10 cellular contexts compared by ENCODE assay signal in genomic region chr1:63124666-63125191, GRCh38.
DNase-seq lines count a peak whose midpoint lies in the region; ATAC-seq, FAIRE-seq and TF ChIP-seq lines count a peak whose summit lies in the region.
"Had no signal": no experiment of that assay in that cellular context is flagged by ENCODE, and none has a peak within 500 bp of the region (broad histone marks: within the 10 kb centered on the region; RNA-seq: fewer than 3 reads in every experiment).

No MANE protein-coding gene starts in this region.

- no peak overlapping the region for H3K4me3 ChIP-seq in hepatocyte
- no peak overlapping the region for H3K4me3 ChIP-seq in testis
- H3K4me3 ChIP-seq in small intestine (ENCODE audit: low read depth in 1 of 2, low read length in 2 of 2) = no peak overlapping the region

- H3K4me1 ChIP-seq in hepatocyte (ENCODE audit: insufficient read depth) (no peaks in the 10 kb centered on the region), testis (no peaks in the 10 kb centered on the region), small intestine (ENCODE audit: control insufficient read depth in 2 of 2, insufficient read depth in 1 of 2, low read depth in 1 of 2, low read length in 1 of 2) (no peaks in the 10 kb centered on the region)

- TF ChIP-seq CTCF in hepatocyte (IDR thresholded peaks at IDR 0.05; ENCODE audit: poor library complexity) (no peak), testis (IDR thresholded peaks at IDR 0.05) (no peak)

- ATAC-seq in HG02588 (IDR thresholded peaks at IDR 0.05; ENCODE audit: unreplicated experiment) = peak; percentile 78
- no peak for ATAC-seq in stimulated activated naive CD8-positive, alpha-beta T cell treated with anti-CD3 and anti-CD28 coated beads, Interleukin-15, amount 100 ng/mL, for 72 hours
- ATAC-seq: HCT116 had no signal

- H3K27ac Mint-ChIP-seq in stimulated activated naive CD8-positive, alpha-beta T cell treated with anti-CD3 and anti-CD28 coated beads, Interleukin-15, amount 100 ng/mL, for 72 hours = no peak overlapping the region
- H3K27ac Mint-ChIP-seq: dendritic cell treated with granulocyte-macrophage colony-stimulating factor and Interleukin-4, amounts not matched to agents 40 ng/mL and 50 ng/mL, for 4 days had no signal

- H3K9me3 ChIP-seq in hepatocyte (ENCODE audit: low read depth) = no peaks in the 10 kb centered on the region
- H3K9me3 ChIP-seq in testis = no peaks in the 10 kb centered on the region
- H3K9me3 ChIP-seq in small intestine (ENCODE audit: control insufficient read depth, low read depth) = no peaks in the 10 kb centered on the region

- H3K27me3 ChIP-seq in hepatocyte = no peaks in the 10 kb centered on the region
- no peaks in the 10 kb centered on the region for H3K27me3 ChIP-seq in testis
- H3K27me3 ChIP-seq in small intestine (ENCODE audit: control insufficient read depth in 2 of 2, insufficient read depth in 2 of 2, low read length in 2 of 2) = no peaks in the 10 kb centered on the region

- TF ChIP-seq POLR2A in GM12892 (IDR thresholded peaks at IDR 0.05; ENCODE audit: low read depth, low read length) = no peak
- TF ChIP-seq POLR2A in testis (IDR thresholded peaks at IDR 0.05) = no peak

- 72% methylated on average over 3 of the region's 3 CpGs for WGBS in hepatocyte (ENCODE audit: low lambda C conversion rate, missing lambda C conversion rate)
- 30 to 50% methylated on average over 3 of the region's 3 CpGs for WGBS in testis, 2 donors
- 59 to 83% (median 62%) methylated on average over 3 of the region's 3 CpGs for WGBS in small intestine, 3 donors

- FAIRE-seq in GM12892 (lab: Jason Lieb, UNC) = peak; percentile 79
- no peak for FAIRE-seq in small intestine (lab: Jason Lieb, UNC)

- DNase-seq in GM12892 (ENCODE audit: insufficient read length) = no peak
- peak; percentile 11 for DNase-seq in NOMO-1 treated with dmso at 0.1 percent for 144 hours (lab: John Stamatoyannopoulos, UW; ENCODE audit: unreplicated experiment)
- no peak for DNase-seq in hepatocyte (ENCODE audit: low spot score)
- DNase-seq in testis = no peak
- no peak for DNase-seq in HPDE6-E6E7 (ENCODE audit: extremely low spot score)
- no peak for DNase-seq in small intestine
- no peak for DNase-seq in stimulated activated naive CD8-positive, alpha-beta T cell treated with anti-CD3 and anti-CD28 coated beads, Interleukin-15, amount 100 ng/mL, for 72 hours

- peaks cover 49% of the 10 kb centered on the region for H3K27me3 Mint-ChIP-seq in stimulated activated naive CD8-positive, alpha-beta T cell treated with anti-CD3 and anti-CD28 coated beads, Interleukin-15, amount 100 ng/mL, for 72 hours
- H3K27me3 Mint-ChIP-seq: dendritic cell treated with granulocyte-macrophage colony-stimulating factor and Interleukin-4, amounts not matched to agents 40 ng/mL and 50 ng/mL, for 4 days had no signal

- peak overlapping the region; percentile 3 for H3K4me2 ChIP-seq in hepatocyte

- H3K4me3 Mint-ChIP-seq in stimulated activated naive CD8-positive, alpha-beta T cell treated with anti-CD3 and anti-CD28 coated beads, Interleukin-15, amount 100 ng/mL, for 72 hours = no peak overlapping the region
- H3K4me3 Mint-ChIP-seq: dendritic cell treated with granulocyte-macrophage colony-stimulating factor and Interleukin-4, amounts not matched to agents 40 ng/mL and 50 ng/mL, for 4 days had no signal

- H2AFZ ChIP-seq in hepatocyte = no peak overlapping the region

- H3K4me1 Mint-ChIP-seq in stimulated activated naive CD8-positive, alpha-beta T cell treated with anti-CD3 and anti-CD28 coated beads, Interleukin-15, amount 100 ng/mL, for 72 hours = no peaks in the 10 kb centered on the region

- H3K9me3 Mint-ChIP-seq in stimulated activated naive CD8-positive, alpha-beta T cell treated with anti-CD3 and anti-CD28 coated beads, Interleukin-15, amount 100 ng/mL, for 72 hours = no peaks in the 10 kb centered on the region
- H3K9me3 Mint-ChIP-seq: dendritic cell treated with granulocyte-macrophage colony-stimulating factor and Interleukin-4, amounts not matched to agents 40 ng/mL and 50 ng/mL, for 4 days had no signal

- no peaks in the 10 kb centered on the region for H3K79me2 ChIP-seq in hepatocyte

- no peaks in the 10 kb centered on the region for H4K20me1 ChIP-seq in hepatocyte (ENCODE audit: insufficient read depth, poor library complexity, severe bottlenecking)

- intact Hi-C loops in testis (cut with DNase I; ENCODE audit: low total_unique reads) = no loop called here

- H3K36me3 ChIP-seq in hepatocyte (replicated peaks; ENCODE audit: insufficient read depth, low read depth) (no peaks in the 10 kb centered on the region), testis (ENCODE audit: low read depth, missing control alignments) (no peaks in the 10 kb centered on the region), small intestine (ENCODE audit: control insufficient read depth in 2 of 2, insufficient read depth in 2 of 2, low read length in 2 of 2) (no peaks in the 10 kb centered on the region)

- no peak overlapping the region for H3K27ac ChIP-seq in hepatocyte
- H3K27ac ChIP-seq in testis = no peak overlapping the region
- H3K27ac ChIP-seq in small intestine (ENCODE audit: low read depth in 1 of 2, low read length in 1 of 2) = no peak overlapping the region

- no peaks in the 10 kb centered on the region for H3K9me2 ChIP-seq in hepatocyte (replicated peaks; ENCODE audit: insufficient read depth)
